Comparison of ENCODE assay signal across 1 cellular context in the genomic region with DNA sequence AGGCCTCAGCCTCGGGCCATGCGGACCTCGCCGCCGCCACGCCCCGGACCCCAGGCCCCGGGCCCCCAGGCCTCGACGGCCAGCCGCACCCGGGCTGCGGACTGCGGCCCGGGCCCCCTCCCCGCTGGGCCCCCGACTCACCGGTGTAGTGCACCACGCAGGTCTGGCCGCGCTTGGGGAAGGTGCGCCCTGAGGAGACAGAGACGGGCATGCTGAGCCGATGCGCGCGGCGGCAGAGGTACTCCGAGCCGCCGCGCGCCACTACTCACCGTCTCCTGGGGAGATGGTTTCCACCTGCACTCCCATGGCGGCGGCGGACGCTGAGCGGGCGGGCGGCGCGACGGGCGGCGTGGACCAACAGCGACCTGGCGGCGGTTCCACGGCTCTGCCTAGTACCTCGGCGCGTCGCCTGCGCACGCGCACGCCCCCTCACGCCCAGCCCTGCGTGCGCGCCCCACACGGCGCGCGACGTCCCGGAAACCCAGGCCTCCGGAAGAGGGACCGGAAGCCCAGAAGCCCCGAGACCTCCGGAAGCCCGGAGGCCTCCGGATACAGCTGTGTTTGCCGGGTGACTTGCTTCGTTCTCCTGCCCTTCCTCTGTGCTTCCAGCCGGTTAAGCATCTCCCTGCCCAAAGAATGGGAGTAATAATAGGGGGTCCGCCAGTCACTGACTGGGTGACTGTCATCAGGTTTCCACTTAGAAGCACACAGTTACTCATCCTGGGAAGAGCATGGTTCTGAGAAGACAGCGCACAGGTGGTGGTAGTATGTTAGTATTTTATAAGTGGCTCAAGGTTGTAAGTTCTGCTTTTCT.
TF ChIP-seq lines count a peak whose summit lies in the region.

Gene FKBP1A, minus strand, starts transcription at position 362 of the 814 bp plus-strand sequence. Its CDS starts 56 bp downstream, at position 306.

TF ChIP-seq in HEK293, 187 proteins besides CTCF, POLR2A, EP300 and RAD21 (continued from another document and continues in another):
- TF ChIP-seq ZSCAN30 (tag by site-specific recombination; IDR thresholded peaks at IDR 0.05) (0 out of 2 replicates have a peak, but pooled peaks have one; percentile 24), SCRT2 (tag by site-specific recombination; IDR thresholded peaks at IDR 0.05) (peak; percentile 50; the same call in 1 of the 2 replicates), ZBTB21 (tag by site-specific recombination; IDR thresholded peaks at IDR 0.05) (no peak), ZNF132 (tag by site-specific recombination; IDR thresholded peaks at IDR 0.05; ENCODE audit: borderline replicate concordance) (no peak), ZNF2 (tag by site-specific recombination; IDR thresholded peaks at IDR 0.05) (peak; percentile 71), ZBTB17 (tag by site-specific recombination; IDR thresholded peaks at IDR 0.05) (no peak), ZNF449 (tag by site-specific recombination; IDR thresholded peaks at IDR 0.05) (peak; percentile 70; the same call in 1 of the 2 replicates), ZNF175 (tag by site-specific recombination; IDR thresholded peaks at IDR 0.05) (no peak), GLIS2 (tag by site-specific recombination; IDR thresholded peaks at IDR 0.05) (0 out of 2 replicates have a peak, but pooled peaks have one; percentile 39), SP2 (tag by site-specific recombination; IDR thresholded peaks at IDR 0.05) (peak; percentile 71), KLF10 (tag by site-specific recombination; IDR thresholded peaks at IDR 0.05) (peak; percentile 88), YY1 (tag by site-specific recombination; IDR thresholded peaks at IDR 0.05) (peak; percentile 55; the same call in 1 of the 2 replicates), ZNF768 (tag by site-specific recombination; IDR thresholded peaks at IDR 0.05) (no peak), SP3 (tag by site-specific recombination; IDR thresholded peaks at IDR 0.05) (peak; percentile 43), ZNF398 (tag by site-specific recombination; IDR thresholded peaks at IDR 0.05) (no peak), ZNF311 (tag by site-specific recombination; IDR thresholded peaks at IDR 0.05; ENCODE audit: borderline replicate concordance) (no peak), KLF17 (tag by site-specific recombination; IDR thresholded peaks at IDR 0.05) (no peak), ZNF704 (tag by site-specific recombination; IDR thresholded peaks at IDR 0.05) (peak; percentile 93), ZNF138 (tag by site-specific recombination; IDR thresholded peaks at IDR 0.05; ENCODE audit: borderline replicate concordance) (no peak), ZNF248 (tag by site-specific recombination; IDR thresholded peaks at IDR 0.05) (no peak), GLI2 (tag by site-specific recombination; IDR thresholded peaks at IDR 0.05; ENCODE audit: borderline replicate concordance, low read depth) (no peak), TRIM28 (IDR thresholded peaks at IDR 0.05; ENCODE audit: borderline replicate concordance, low read length) (no peak), ZNF76 (tag by site-specific recombination; IDR thresholded peaks at IDR 0.05; ENCODE audit: borderline replicate concordance, low read depth) (no peak)
- TF ChIP-seq, protein P1, sequence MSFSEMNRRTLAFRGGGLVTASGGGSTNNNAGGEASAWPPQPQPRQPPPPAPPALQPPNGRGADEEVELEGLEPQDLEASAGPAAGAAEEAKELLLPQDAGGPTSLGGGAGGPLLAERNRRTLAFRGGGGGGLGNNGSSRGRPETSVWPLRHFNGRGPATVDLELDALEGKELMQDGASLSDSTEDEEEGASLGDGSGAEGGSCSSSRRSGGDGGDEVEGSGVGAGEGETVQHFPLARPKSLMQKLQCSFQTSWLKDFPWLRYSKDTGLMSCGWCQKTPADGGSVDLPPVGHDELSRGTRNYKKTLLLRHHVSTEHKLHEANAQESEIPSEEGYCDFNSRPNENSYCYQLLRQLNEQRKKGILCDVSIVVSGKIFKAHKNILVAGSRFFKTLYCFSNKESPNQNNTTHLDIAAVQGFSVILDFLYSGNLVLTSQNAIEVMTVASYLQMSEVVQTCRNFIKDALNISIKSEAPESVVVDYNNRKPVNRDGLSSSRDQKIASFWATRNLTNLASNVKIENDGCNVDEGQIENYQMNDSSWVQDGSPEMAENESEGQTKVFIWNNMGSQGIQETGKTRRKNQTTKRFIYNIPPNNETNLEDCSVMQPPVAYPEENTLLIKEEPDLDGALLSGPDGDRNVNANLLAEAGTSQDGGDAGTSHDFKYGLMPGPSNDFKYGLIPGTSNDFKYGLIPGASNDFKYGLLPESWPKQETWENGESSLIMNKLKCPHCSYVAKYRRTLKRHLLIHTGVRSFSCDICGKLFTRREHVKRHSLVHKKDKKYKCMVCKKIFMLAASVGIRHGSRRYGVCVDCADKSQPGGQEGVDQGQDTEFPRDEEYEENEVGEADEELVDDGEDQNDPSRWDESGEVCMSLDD (tag by site-specific recombination; IDR thresholded peaks at IDR 0.05), result no peak
- TF ChIP-seq, protein P2, sequence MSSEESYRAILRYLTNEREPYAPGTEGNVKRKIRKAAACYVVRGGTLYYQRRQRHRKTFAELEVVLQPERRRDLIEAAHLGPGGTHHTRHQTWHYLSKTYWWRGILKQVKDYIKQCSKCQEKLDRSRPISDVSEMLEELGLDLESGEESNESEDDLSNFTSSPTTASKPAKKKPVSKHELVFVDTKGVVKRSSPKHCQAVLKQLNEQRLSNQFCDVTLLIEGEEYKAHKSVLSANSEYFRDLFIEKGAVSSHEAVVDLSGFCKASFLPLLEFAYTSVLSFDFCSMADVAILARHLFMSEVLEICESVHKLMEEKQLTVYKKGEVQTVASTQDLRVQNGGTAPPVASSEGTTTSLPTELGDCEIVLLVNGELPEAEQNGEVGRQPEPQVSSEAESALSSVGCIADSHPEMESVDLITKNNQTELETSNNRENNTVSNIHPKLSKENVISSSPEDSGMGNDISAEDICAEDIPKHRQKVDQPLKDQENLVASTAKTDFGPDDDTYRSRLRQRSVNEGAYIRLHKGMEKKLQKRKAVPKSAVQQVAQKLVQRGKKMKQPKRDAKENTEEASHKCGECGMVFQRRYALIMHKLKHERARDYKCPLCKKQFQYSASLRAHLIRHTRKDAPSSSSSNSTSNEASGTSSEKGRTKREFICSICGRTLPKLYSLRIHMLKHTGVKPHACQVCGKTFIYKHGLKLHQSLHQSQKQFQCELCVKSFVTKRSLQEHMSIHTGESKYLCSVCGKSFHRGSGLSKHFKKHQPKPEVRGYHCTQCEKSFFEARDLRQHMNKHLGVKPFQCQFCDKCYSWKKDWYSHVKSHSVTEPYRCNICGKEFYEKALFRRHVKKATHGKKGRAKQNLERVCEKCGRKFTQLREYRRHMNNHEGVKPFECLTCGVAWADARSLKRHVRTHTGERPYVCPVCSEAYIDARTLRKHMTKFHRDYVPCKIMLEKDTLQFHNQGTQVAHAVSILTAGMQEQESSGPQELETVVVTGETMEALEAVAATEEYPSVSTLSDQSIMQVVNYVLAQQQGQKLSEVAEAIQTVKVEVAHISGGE (tag by site-specific recombination; conservative IDR thresholded peaks at IDR 0.05; ENCODE audit: low read depth), result peak; percentile 94
- TF ChIP-seq, protein P3, sequence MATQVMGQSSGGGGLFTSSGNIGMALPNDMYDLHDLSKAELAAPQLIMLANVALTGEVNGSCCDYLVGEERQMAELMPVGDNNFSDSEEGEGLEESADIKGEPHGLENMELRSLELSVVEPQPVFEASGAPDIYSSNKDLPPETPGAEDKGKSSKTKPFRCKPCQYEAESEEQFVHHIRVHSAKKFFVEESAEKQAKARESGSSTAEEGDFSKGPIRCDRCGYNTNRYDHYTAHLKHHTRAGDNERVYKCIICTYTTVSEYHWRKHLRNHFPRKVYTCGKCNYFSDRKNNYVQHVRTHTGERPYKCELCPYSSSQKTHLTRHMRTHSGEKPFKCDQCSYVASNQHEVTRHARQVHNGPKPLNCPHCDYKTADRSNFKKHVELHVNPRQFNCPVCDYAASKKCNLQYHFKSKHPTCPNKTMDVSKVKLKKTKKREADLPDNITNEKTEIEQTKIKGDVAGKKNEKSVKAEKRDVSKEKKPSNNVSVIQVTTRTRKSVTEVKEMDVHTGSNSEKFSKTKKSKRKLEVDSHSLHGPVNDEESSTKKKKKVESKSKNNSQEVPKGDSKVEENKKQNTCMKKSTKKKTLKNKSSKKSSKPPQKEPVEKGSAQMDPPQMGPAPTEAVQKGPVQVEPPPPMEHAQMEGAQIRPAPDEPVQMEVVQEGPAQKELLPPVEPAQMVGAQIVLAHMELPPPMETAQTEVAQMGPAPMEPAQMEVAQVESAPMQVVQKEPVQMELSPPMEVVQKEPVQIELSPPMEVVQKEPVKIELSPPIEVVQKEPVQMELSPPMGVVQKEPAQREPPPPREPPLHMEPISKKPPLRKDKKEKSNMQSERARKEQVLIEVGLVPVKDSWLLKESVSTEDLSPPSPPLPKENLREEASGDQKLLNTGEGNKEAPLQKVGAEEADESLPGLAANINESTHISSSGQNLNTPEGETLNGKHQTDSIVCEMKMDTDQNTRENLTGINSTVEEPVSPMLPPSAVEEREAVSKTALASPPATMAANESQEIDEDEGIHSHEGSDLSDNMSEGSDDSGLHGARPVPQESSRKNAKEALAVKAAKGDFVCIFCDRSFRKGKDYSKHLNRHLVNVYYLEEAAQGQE (tag by site-specific recombination; IDR thresholded peaks at IDR 0.05), result peak; percentile 46; the same call in 1 of the 2 replicates
- TF ChIP-seq, protein P4, sequence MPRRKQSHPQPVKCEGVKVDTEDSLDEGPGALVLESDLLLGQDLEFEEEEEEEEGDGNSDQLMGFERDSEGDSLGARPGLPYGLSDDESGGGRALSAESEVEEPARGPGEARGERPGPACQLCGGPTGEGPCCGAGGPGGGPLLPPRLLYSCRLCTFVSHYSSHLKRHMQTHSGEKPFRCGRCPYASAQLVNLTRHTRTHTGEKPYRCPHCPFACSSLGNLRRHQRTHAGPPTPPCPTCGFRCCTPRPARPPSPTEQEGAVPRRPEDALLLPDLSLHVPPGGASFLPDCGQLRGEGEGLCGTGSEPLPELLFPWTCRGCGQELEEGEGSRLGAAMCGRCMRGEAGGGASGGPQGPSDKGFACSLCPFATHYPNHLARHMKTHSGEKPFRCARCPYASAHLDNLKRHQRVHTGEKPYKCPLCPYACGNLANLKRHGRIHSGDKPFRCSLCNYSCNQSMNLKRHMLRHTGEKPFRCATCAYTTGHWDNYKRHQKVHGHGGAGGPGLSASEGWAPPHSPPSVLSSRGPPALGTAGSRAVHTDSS (tag by site-specific recombination; IDR thresholded peaks at IDR 0.05), result no peak
